3 cellular contexts compared by ENCODE assay signal in the genomic region with DNA sequence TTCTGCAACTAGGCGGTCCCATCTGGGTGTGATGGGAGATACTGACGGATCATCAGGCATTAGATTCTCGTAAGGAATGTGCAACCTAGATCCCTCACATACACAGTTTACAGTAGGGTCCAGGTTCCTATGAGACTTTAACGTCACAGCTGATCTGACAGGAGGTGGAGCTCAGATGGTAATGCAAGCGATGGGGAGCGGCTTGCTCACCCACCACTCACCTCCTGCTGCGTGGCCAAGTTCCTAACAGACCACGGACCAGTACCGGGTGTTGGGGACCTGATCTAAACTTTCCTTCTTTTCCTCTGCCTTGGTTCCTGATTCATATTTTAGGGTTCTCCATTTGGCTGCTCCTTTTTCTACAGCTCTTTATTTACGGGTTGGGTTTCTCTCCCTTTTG.
"Had no signal": no experiment of that assay in that cellular context is flagged by ENCODE, and none has a peak within 500 bp of the region (broad histone marks: within the 10 kb centered on the region; RNA-seq: fewer than 3 reads in every experiment).

No MANE protein-coding gene starts in this region.

- DNase-seq: GDM1, GF-D8 had no signal

- H3K4me3 ChIP-seq: GM12878 had no signal
